20 cellular contexts compared by ENCODE assay signal in genomic region chr3:38645076-38645475, GRCh38. TPM values are rescaled to one million over a fixed set of nuclear protein-coding genes. Genes with fewer than 3 reads are reported as not detected.
DNase-seq lines count a peak whose midpoint lies in the region; ATAC-seq and TF ChIP-seq lines count a peak whose summit lies in the region.
"Had no signal": no experiment of that assay in that cellular context is flagged by ENCODE, and none has a peak within 500 bp of the region (broad histone marks: within the 10 kb centered on the region; RNA-seq: fewer than 3 reads in every experiment).

No MANE protein-coding gene starts in this region.

- H3K9me3 Mint-ChIP-seq in progenitor cell of endocrine pancreas (ENCODE audit: low read depth): no peaks in the 10 kb centered on the region
- H3K9me3 Mint-ChIP-seq: H9 had no signal

- DNase-seq in GM13976 (ENCODE audit: low spot score): peak; percentile 15
- no peak for DNase-seq in NT2/D1 (ENCODE audit: low read depth, low spot score)
- DNase-seq in right cardiac atrium: no peak
- DNase-seq in progenitor cell of endocrine pancreas (ENCODE audit: low spot score, unreplicated experiment): peak; percentile 1
- DNase-seq in HUDEP-2 (lab: John Stamatoyannopoulos, UW; ENCODE audit: unreplicated experiment in 76 of 76): no peak
- no peak for DNase-seq in NCI-H526 treated with DMSO at 0.1 percent for 48 hours (lab: John Stamatoyannopoulos, UW)
- DNase-seq: ACHN, AML-193, COR-L47, EL, H9, Kasumi-1, MM.1S, NCI-H1105, NCI-H1694, NCI-H510A treated with DMSO at 0.1 percent for 48 hours, SHP77 treated with DMSO at 0.1 percent for 48 hours had no signal

- TF ChIP-seq CTCF in GM13976 (IDR thresholded peaks at IDR 0.05; ENCODE audit: borderline replicate concordance, control extremely low read depth, extremely low read depth, insufficient read depth, missing control alignments) (no peak), progenitor cell of endocrine pancreas (IDR thresholded peaks at IDR 0.05; ENCODE audit: unreplicated experiment) (no peak)

- no peaks in the 10 kb centered on the region for H3K36me3 Mint-ChIP-seq in progenitor cell of endocrine pancreas (ENCODE audit: insufficient read depth)

- H3K4me1 Mint-ChIP-seq in progenitor cell of endocrine pancreas (ENCODE audit: low read depth): peaks cover 2% of the 10 kb centered on the region

- no peaks in the 10 kb centered on the region for H3K36me3 ChIP-seq in NT2/D1 (ENCODE audit: insufficient read depth, insufficient read length, low read length)

- ATAC-seq in right cardiac atrium (no peak), GM19324 (IDR thresholded peaks at IDR 0.05; ENCODE audit: low FRiP score, unreplicated experiment) (no peak)

- peaks cover 29% of the 10 kb centered on the region for H3K27me3 ChIP-seq in NT2/D1 (ENCODE audit: insufficient read depth, insufficient read length)
- H3K27me3 ChIP-seq in right cardiac atrium (ENCODE audit: control insufficient read depth, insufficient read depth): no peaks in the 10 kb centered on the region

- in situ Hi-C loops in GM13976 (cut with MboI; ENCODE audit: low sequenced_read_pairs, unreplicated experiment): no loop called here

- peak overlapping the region; percentile 39 for H3K9ac ChIP-seq in NT2/D1 (ENCODE audit: insufficient read length, low read depth)

- peak overlapping the region; percentile 79 for H3K27ac ChIP-seq in right cardiac atrium (ENCODE audit: low read length)

- H3K27me3 Mint-ChIP-seq in progenitor cell of endocrine pancreas: peaks cover 9% of the 10 kb centered on the region

- H3K27ac Mint-ChIP-seq in progenitor cell of endocrine pancreas: no peak overlapping the region
- H3K27ac Mint-ChIP-seq: CD14-positive monocyte had no signal

- H3K4me3 Mint-ChIP-seq in progenitor cell of endocrine pancreas (ENCODE audit: low read depth): no peak overlapping the region
- H3K4me3 Mint-ChIP-seq: CD14-positive monocyte, H9, IgD-negative memory B cell had no signal

- intact Hi-C loops in right cardiac atrium (cut with DNase I): loop anchor here (5.0 kb wide), 1 partner anchor 123 kb away; no protein-coding TSS in a partner anchor

- H3K9me3 ChIP-seq in NT2/D1 (ENCODE audit: insufficient read depth, low read length) (no peaks in the 10 kb centered on the region), right cardiac atrium (ENCODE audit: control insufficient read depth, low read length) (no peaks in the 10 kb centered on the region)

- H3K4me3 ChIP-seq in NT2/D1 (ENCODE audit: insufficient read length, low read depth) (no peak overlapping the region), right cardiac atrium (ENCODE audit: low read length) (no peak overlapping the region)

- 45% methylated on average over 4 of the region's 4 CpGs for WGBS in right cardiac atrium

- H3K4me1 ChIP-seq in NT2/D1 (ENCODE audit: insufficient read depth, insufficient read length) (peaks cover 17% of the 10 kb centered on the region), right cardiac atrium (ENCODE audit: control insufficient read depth, insufficient read depth, low read length) (peaks cover 6% of the 10 kb centered on the region)

RNA-seq across cellular contexts. Expression of gene SCN5A, which starts 4.4 kb away (rescaled TPM):
- total RNA-seq in right cardiac atrium (100 to 1,000 TPM; 131 to 202 (median 142) TPM), progenitor cell of endocrine pancreas (1.7 and 4.2 TPM in 2 replicates)
- 69.0 TPM for polyA plus RNA-seq in right cardiac atrium
- polyA plus RNA-seq: CD14-positive monocyte, IgD-negative memory B cell had no signal

Comparison
In these comparisons a context has a peak if more than half of its experiments do, and no peak if none do; other contexts are left out.
1. DNase-seq: peak in GM13976 (single experiment) and progenitor cell of endocrine pancreas (single experiment); none in NT2/D1 (single experiment), right cardiac atrium (0 of 3), HUDEP-2 (0 of 76) and NCI-H526 treated with DMSO at 0.1 percent for 48 hours (single experiment).
2. RNA of gene SCN5A, which starts 4.4 kb away (total RNA-seq): 131 to 202 TPM in right cardiac atrium; 1.7 to 4.2 TPM in progenitor cell of endocrine pancreas; every median in the first group is over 10 times any median in the second.